8 cellular contexts compared by ENCODE assay signal in genomic region chr17:13017623-13018462, GRCh38. TPM values are rescaled to one million over a fixed set of nuclear protein-coding genes. Genes with fewer than 3 reads are reported as not detected.
DNase-seq lines count a peak whose midpoint lies in the region; FAIRE-seq and TF ChIP-seq lines count a peak whose summit lies in the region.

A gene with protein sequence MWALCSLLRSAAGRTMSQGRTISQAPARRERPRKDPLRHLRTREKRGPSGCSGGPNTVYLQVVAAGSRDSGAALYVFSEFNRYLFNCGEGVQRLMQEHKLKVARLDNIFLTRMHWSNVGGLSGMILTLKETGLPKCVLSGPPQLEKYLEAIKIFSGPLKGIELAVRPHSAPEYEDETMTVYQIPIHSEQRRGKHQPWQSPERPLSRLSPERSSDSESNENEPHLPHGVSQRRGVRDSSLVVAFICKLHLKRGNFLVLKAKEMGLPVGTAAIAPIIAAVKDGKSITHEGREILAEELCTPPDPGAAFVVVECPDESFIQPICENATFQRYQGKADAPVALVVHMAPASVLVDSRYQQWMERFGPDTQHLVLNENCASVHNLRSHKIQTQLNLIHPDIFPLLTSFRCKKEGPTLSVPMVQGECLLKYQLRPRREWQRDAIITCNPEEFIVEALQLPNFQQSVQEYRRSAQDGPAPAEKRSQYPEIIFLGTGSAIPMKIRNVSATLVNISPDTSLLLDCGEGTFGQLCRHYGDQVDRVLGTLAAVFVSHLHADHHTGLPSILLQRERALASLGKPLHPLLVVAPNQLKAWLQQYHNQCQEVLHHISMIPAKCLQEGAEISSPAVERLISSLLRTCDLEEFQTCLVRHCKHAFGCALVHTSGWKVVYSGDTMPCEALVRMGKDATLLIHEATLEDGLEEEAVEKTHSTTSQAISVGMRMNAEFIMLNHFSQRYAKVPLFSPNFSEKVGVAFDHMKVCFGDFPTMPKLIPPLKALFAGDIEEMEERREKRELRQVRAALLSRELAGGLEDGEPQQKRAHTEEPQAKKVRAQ (minus strand): TSS chr17:13018027. CDS start chr17:13017947, 80 bp downstream.

- TF ChIP-seq CTCF in MM.1S (IDR thresholded peaks at IDR 0.05; ENCODE audit: low read length) (peak; percentile 26), fibroblast of the aortic adventitia (IDR thresholded peaks at IDR 0.05; ENCODE audit: insufficient read depth, low read length) (no peak), nephron (IDR thresholded peaks at IDR 0.05; ENCODE audit: unreplicated experiment in 3 of 3) (no peak)

- H3K79me2 ChIP-seq in MM.1S (ENCODE audit: low read length), result peaks cover 32% of the 10 kb centered on the region

- no peaks in the 10 kb centered on the region for H3K27me3 Mint-ChIP-seq in nephron (ENCODE audit: low read depth)
- H3K27me3 Mint-ChIP-seq in stimulated activated naive CD8-positive, alpha-beta T cell treated with anti-CD3 and anti-CD28 coated beads, Interleukin-15, Interleukin-2, amounts not matched to agents 100 ng/mL and 50 ng/mL, for 24 hours, result no peaks in the 10 kb centered on the region

- peak within 1 kb of the TSS; percentile 93 for H2AFZ ChIP-seq in MM.1S (ENCODE audit: low read length)

- H3F3A ChIP-seq in MM.1S (ENCODE audit: insufficient read depth, low read length), result peaks cover 10% of the 10 kb centered on the region; the same call in 1 of the 2 replicates

- H3K4me3 ChIP-seq in MM.1S (ENCODE audit: low read length) (peak within 1 kb of the TSS; percentile 96), fibroblast of the aortic adventitia (ENCODE audit: low read depth, low read length) (peak within 1 kb of the TSS; percentile 87)

- H3K27me3 ChIP-seq in MM.1S (replicated peaks; ENCODE audit: insufficient read depth, low read length), result no peaks in the 10 kb centered on the region

- no peaks in the 10 kb centered on the region for H3K9me3 ChIP-seq in MM.1S (replicated peaks; ENCODE audit: insufficient read depth, low read length)

- peak within 1 kb of the TSS; percentile 95 to 99 (median 98) for H3K27ac Mint-ChIP-seq in nephron
- H3K27ac Mint-ChIP-seq in stimulated activated naive CD8-positive, alpha-beta T cell treated with anti-CD3 and anti-CD28 coated beads, Interleukin-15, Interleukin-2, amounts not matched to agents 100 ng/mL and 50 ng/mL, for 24 hours, result peak within 1 kb of the TSS; percentile 96

- no peaks in the 10 kb centered on the region for H3K9me3 Mint-ChIP-seq in nephron
- H3K9me3 Mint-ChIP-seq in stimulated activated naive CD8-positive, alpha-beta T cell treated with anti-CD3 and anti-CD28 coated beads, Interleukin-15, Interleukin-2, amounts not matched to agents 100 ng/mL and 50 ng/mL, for 24 hours, result no peaks in the 10 kb centered on the region

- DNase-seq in HCEC 1CT (peak; percentile 100), MM.1S (peak; percentile 98), SIG-M5 (lab: John Stamatoyannopoulos, UW) (peak; percentile 91), activated gamma-delta T cell (lab: John Stamatoyannopoulos, UW) (peak; percentile 91), fibroblast of the aortic adventitia (ENCODE audit: low read depth) (peak; percentile 99)

- H3K36me3 Mint-ChIP-seq in nephron (ENCODE audit: low read depth), result peaks cover 28% of the 10 kb centered on the region
- peaks cover 40% of the 10 kb centered on the region for H3K36me3 Mint-ChIP-seq in stimulated activated naive CD8-positive, alpha-beta T cell treated with anti-CD3 and anti-CD28 coated beads, Interleukin-15, Interleukin-2, amounts not matched to agents 100 ng/mL and 50 ng/mL, for 24 hours (ENCODE audit: low read depth)

- H3K9me2 ChIP-seq in MM.1S (replicated peaks; ENCODE audit: insufficient read depth, low read length), result no peaks in the 10 kb centered on the region

- H3K4me1 Mint-ChIP-seq in nephron, result peaks cover 12% of the 10 kb centered on the region
- peaks cover 28% of the 10 kb centered on the region for H3K4me1 Mint-ChIP-seq in stimulated activated naive CD8-positive, alpha-beta T cell treated with anti-CD3 and anti-CD28 coated beads, Interleukin-15, Interleukin-2, amounts not matched to agents 100 ng/mL and 50 ng/mL, for 24 hours (ENCODE audit: low read depth)

- peak within 1 kb of the TSS; percentile 84 for H3K27ac ChIP-seq in MM.1S (ENCODE audit: low read length)

- H3K4me2 ChIP-seq in MM.1S (ENCODE audit: low read depth, low read length), result peak within 1 kb of the TSS; percentile 93

- peak within 1 kb of the TSS; percentile 87 for H3K9ac ChIP-seq in MM.1S (ENCODE audit: low read length)

- H4K20me1 ChIP-seq in MM.1S (ENCODE audit: insufficient read depth, low read length), result no peaks in the 10 kb centered on the region

- FAIRE-seq in G401.6 (lab: Jason Lieb, UNC), result peak; percentile 99

- peak within 1 kb of the TSS; percentile 92 to 99 (median 98) for H3K4me3 Mint-ChIP-seq in nephron
- H3K4me3 Mint-ChIP-seq in stimulated activated naive CD8-positive, alpha-beta T cell treated with anti-CD3 and anti-CD28 coated beads, Interleukin-15, Interleukin-2, amounts not matched to agents 100 ng/mL and 50 ng/mL, for 24 hours, result peak within 1 kb of the TSS; percentile 95

- H3K4me1 ChIP-seq in MM.1S (ENCODE audit: low read length), result peaks cover 9% of the 10 kb centered on the region; the same call in 1 of the 2 replicates

- peaks cover 10% of the 10 kb centered on the region for H3K36me3 ChIP-seq in MM.1S (replicated peaks; ENCODE audit: insufficient read depth, low read length)

RNA-seq across cellular contexts. Expression of the gene that starts here (rescaled TPM):
- 13.2 and 60.6 TPM in 2 replicates for total RNA-seq in fibroblast of the aortic adventitia (ENCODE audit: low replicate concordance)

Comparison
In these comparisons a context has a peak if more than half of its experiments do, and no peak if none do; other contexts are left out.
1. Peak in every context shown above with its lines: DNase-seq, H3K4me3 ChIP-seq and H3K27ac ChIP-seq.